Comparison of ENCODE assay signal across 11 cellular contexts in the genomic region with DNA sequence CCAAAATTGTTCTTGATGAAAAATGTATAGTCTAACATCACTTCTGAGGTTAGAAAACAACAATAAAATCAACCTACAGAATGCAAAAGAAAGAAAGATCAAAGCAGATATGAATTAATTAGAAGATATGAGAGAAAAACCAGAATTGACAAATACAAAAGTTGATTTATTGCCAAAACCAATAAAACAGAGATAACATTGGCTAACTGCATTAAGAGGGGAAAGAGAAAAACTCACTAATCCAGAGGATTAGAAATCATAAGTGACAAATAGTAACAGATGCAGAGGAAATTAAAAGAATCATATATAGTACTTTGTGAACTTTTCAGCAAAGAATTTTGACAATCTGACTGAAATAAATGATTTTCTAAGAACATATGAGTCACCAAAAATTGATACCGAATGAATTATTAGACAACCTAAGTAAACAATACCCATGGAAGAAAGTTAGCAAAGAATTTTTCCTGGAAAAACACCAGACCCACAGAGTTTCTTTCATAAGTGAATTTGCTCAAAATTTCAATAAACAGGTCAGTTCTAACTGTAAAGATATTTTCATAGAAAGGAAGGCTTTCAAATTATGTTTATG.
"Had no signal": no experiment of that assay in that cellular context is flagged by ENCODE, and none has a peak within 500 bp of the region (broad histone marks: within the 10 kb centered on the region; RNA-seq: fewer than 3 reads in every experiment).

No MANE protein-coding gene starts in this region.

- H2AFZ ChIP-seq: parathyroid adenoma had no signal

- ATAC-seq: activated naive CD4-positive, alpha-beta T cell treated with anti-CD3 and anti-CD28 coated beads, Interleukin-2, amount 50 U/mL, for 72 hours; activated T-cell treated with anti-CD3 and anti-CD28 coated beads, Interleukin-2, amount 50 U/mL, for 4 hours; esophagus mucosa; left ventricle myocardium superior had no signal

- H3K27ac ChIP-seq: breast epithelium, parathyroid adenoma, skin epidermis, tibial artery had no signal

- H3K27me3 ChIP-seq: breast epithelium, tibial artery had no signal

- H3K36me3 ChIP-seq: breast epithelium, tibial artery had no signal

- DNase-seq: activated CD4-positive, alpha-beta T cell treated with anti-CD3 and anti-CD28 coated beads, Interleukin-2, amount 50 U/mL, for 48 hours; activated CD4-positive, CD25-positive, alpha-beta regulatory T cell treated with anti-CD3 and anti-CD28 coated beads, Interleukin-2, amount 50 U/mL, for 72 hours; activated effector memory CD4-positive, alpha-beta T cell treated with anti-CD3 and anti-CD28 coated beads, Interleukin-2, amount 50 U/mL, for 16 hours; activated T-cell treated with anti-CD3 and anti-CD28 coated beads, Interleukin-2, amount 50 U/mL, for 4 hours; left ventricle myocardium superior; tibial artery had no signal

- H3K9ac ChIP-seq: parathyroid adenoma had no signal

- H3K4me1 ChIP-seq: breast epithelium, parathyroid adenoma had no signal

- H3K4me3 ChIP-seq: breast epithelium, skin epidermis, tibial artery had no signal

- H3K9me3 ChIP-seq: breast epithelium had no signal
